8 cellular contexts compared by ENCODE assay signal in the genomic region with DNA sequence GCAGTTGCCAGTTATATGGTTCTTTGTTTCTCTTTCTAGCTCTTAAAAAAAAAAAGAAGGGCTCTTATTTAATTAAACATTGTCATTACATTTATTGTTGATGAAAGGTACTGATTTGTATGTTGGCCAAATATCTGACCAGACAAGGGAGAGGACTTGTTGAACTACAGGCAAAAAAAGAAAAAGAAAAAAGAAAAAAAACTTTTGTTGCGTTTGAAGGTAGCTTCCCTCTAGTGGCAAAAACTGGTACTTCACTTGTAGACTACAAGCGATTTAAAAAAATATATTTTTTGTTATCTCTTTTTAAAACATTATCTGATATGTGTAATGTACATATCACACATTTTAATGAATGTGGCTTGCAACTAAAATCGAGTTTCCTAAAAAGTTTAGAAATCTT.
DNase-seq lines count a peak whose midpoint lies in the region; ATAC-seq, FAIRE-seq and TF ChIP-seq lines count a peak whose summit lies in the region.

No MANE protein-coding gene starts in this region.

- H3K4ac ChIP-seq in H1 (replicated peaks; ENCODE audit: insufficient read length, low read depth, low read length): no peak overlapping the region

- H3K79me2 ChIP-seq in H1 (ENCODE audit: control insufficient read depth in 1 of 2, insufficient read depth in 2 of 2, low read length in 2 of 2) (no peaks in the 10 kb centered on the region), parathyroid adenoma (no peaks in the 10 kb centered on the region)

- H3K9me3 ChIP-seq in H1 (ENCODE audit: insufficient read depth in 2 of 2, low read depth in 1 of 2, low read length in 1 of 2) (no peaks in the 10 kb centered on the region), parathyroid adenoma (ENCODE audit: control insufficient read depth, low read length) (no peaks in the 10 kb centered on the region)

- CTCF ChIA-PET in H1 (lab: Charles Lee; ENCODE audit: partially characterized antibody): interaction anchor here (0.5 to 3.3 kb wide), 55 partner anchors 9 to 1607 kb away, joined by 3 to 27 read pairs (median 4); no protein-coding TSS in a partner anchor

- POLR2A ChIA-PET in H1 (lab: Charles Lee; ENCODE audit: partially characterized antibody): interaction anchor here (0.7 kb wide), 1 partner anchor 270 kb away, joined by 3 read pairs; no protein-coding TSS in a partner anchor

- H3K56ac ChIP-seq in H1 (replicated peaks; ENCODE audit: insufficient read length, low read depth, low read length): no peak overlapping the region

- peaks cover 9% of the 10 kb centered on the region for H3K9me3 Mint-ChIP-seq in activated T-cell treated with anti-CD3 and anti-CD28 coated beads, Interleukin-2, amount 50 U/mL, for 24 hours

- peaks cover 0 to 5% (median 0%) of the 10 kb centered on the region in 4 experiments; a peak in 1 of 7 replicates for H3K4me1 ChIP-seq in H1 (replicated peaks in 1 of 4; ENCODE audit: control insufficient read depth in 3 of 4, insufficient read depth in 4 of 4, low read length in 3 of 4)
- no peaks in the 10 kb centered on the region for H3K4me1 ChIP-seq in parathyroid adenoma

- no peak overlapping the region for H2BK20ac ChIP-seq in H1 (ENCODE audit: low read length)

- no peak for TF ChIP-seq EP300 in H1 (IDR thresholded peaks at IDR 0.05; ENCODE audit: borderline replicate concordance in 1 of 2, low read depth in 2 of 2, low read length in 2 of 2)

- no peak overlapping the region for H3K4me2 ChIP-seq in H1 (ENCODE audit: insufficient read depth in 1 of 2, low read depth in 2 of 2, low read length in 2 of 2)
- H3K4me2 ChIP-seq in parathyroid adenoma (ENCODE audit: low read length): peak overlapping the region; percentile 58

- ATAC-seq in HG03175 (IDR thresholded peaks at IDR 0.05; ENCODE audit: unreplicated experiment): no peak

- no peak for FAIRE-seq in H1 (lab: Jason Lieb, UNC)

- TF ChIP-seq RAD21 in H1 (IDR thresholded peaks at IDR 0.05 in 1 of 2, conservative IDR thresholded peaks at IDR 0.05 in 1 of 2; ENCODE audit: low read depth in 2 of 2, low read length in 2 of 2): peak in 1 of 2 experiments; percentile 39

- H3K4me3 ChIP-seq in GM12865 (ENCODE audit: low read depth, low read length) (no peak overlapping the region), H1 (ENCODE audit: extremely low read depth in 1 of 4, insufficient read depth in 2 of 4, low read depth in 3 of 4, low read length in 4 of 4) (no peak overlapping the region), parathyroid adenoma (ENCODE audit: low read depth, low read length) (peak overlapping the region; percentile 31)

- no peak overlapping the region for H3K23ac ChIP-seq in H1 (ENCODE audit: insufficient read length)

- no peak overlapping the region for H4K5ac ChIP-seq in H1 (ENCODE audit: insufficient read length, low read depth, low read length)

- H3K27me3 Mint-ChIP-seq in activated T-cell treated with anti-CD3 and anti-CD28 coated beads, Interleukin-2, amount 50 U/mL, for 24 hours: no peaks in the 10 kb centered on the region

- no peak overlapping the region for H2AFZ ChIP-seq in H1 (ENCODE audit: low read length)
- no peak overlapping the region for H2AFZ ChIP-seq in parathyroid adenoma

- no peak overlapping the region for H2BK120ac ChIP-seq in H1 (replicated peaks; ENCODE audit: low read depth, low read length)

- H2AK5ac ChIP-seq in H1 (ENCODE audit: low read depth, low read length): no peak overlapping the region

- H3K4me3 Mint-ChIP-seq in activated T-cell treated with anti-CD3 and anti-CD28 coated beads, Interleukin-2, amount 50 U/mL, for 24 hours: no peak overlapping the region

- 8% methylated on average over 3 of the region's 3 CpGs; no CpG with 5 or more reads in 1 of the 2 experiments for WGBS in H1 (ENCODE audit: extremely low coverage in 1 of 2, insufficient coverage in 1 of 2, insufficient read length in 1 of 2, insufficient replicate concordance in 2 of 2, low coverage in 1 of 2, low lambda C conversion rate in 2 of 2, missing lambda C conversion rate in 1 of 2), 2 experiments

- TF ChIP-seq POLR2A in H1 (IDR thresholded peaks at IDR 0.05; ENCODE audit: control extremely low read depth in 1 of 2, low read depth in 2 of 2, low read length in 2 of 2): no peak

- H2BK5ac ChIP-seq in H1 (ENCODE audit: low read depth, low read length): no peak overlapping the region

- H3K36me3 ChIP-seq in H1 (ENCODE audit: control insufficient read depth in 2 of 4, insufficient read depth in 4 of 4, low read length in 3 of 4) (no peaks in the 10 kb centered on the region), parathyroid adenoma (ENCODE audit: control insufficient read depth, insufficient read depth, low read length) (no peaks in the 10 kb centered on the region)

- no peak overlapping the region for H2BK12ac ChIP-seq in H1 (ENCODE audit: low read depth, low read length)

- H3K36me3 Mint-ChIP-seq in activated T-cell treated with anti-CD3 and anti-CD28 coated beads, Interleukin-2, amount 50 U/mL, for 24 hours (ENCODE audit: low read depth): no peaks in the 10 kb centered on the region

- H3K27me3 ChIP-seq in H1 (replicated peaks in 1 of 4; ENCODE audit: control insufficient read depth in 3 of 4, extremely low read depth in 1 of 4, insufficient read depth in 3 of 4, low read length in 3 of 4): no peaks in the 10 kb centered on the region
- H3K27me3 ChIP-seq in parathyroid adenoma (ENCODE audit: control insufficient read depth, insufficient read depth, low read length): no peaks in the 10 kb centered on the region

- no peak overlapping the region for H2BK15ac ChIP-seq in H1 (ENCODE audit: low read length)

- TF ChIP-seq CTCF in GM12865 (IDR thresholded peaks at IDR 0.05; ENCODE audit: insufficient read depth, low read depth, low read length, missing control alignments) (peak; percentile 57), H1 (IDR thresholded peaks at IDR 0.05; ENCODE audit: control extremely low read depth in 1 of 3, insufficient read depth in 1 of 3, low read depth in 1 of 3, low read length in 3 of 3) (peak in 2 of 3 experiments; percentile 35 to 39; a peak in 2 of 4 replicates), parathyroid adenoma (IDR thresholded peaks at IDR 0.05) (peak; percentile 48)

- H3K27ac ChIP-seq in H1 (ENCODE audit: low read depth, low read length) (no peak overlapping the region), parathyroid adenoma (no peak overlapping the region)

- no peaks in the 10 kb centered on the region for H3K4me1 Mint-ChIP-seq in activated T-cell treated with anti-CD3 and anti-CD28 coated beads, Interleukin-2, amount 50 U/mL, for 24 hours (ENCODE audit: low read depth)

- no peaks in the 10 kb centered on the region; the same call in 1 of the 2 replicates for H3K23me2 ChIP-seq in H1 (ENCODE audit: low read depth, low read length)

- H4K20me1 ChIP-seq in H1 (replicated peaks in 1 of 2; ENCODE audit: control insufficient read depth in 1 of 2, insufficient read depth in 2 of 2, low read length in 2 of 2): no peaks in the 10 kb centered on the region

- peak; percentile 50 for DNase-seq in GM12865 (ENCODE audit: low read depth)
- peak; percentile 70 for DNase-seq in NCI-H2227 (lab: John Stamatoyannopoulos, UW; ENCODE audit: unreplicated experiment)
- no peak for DNase-seq in H1 (ENCODE audit: low read depth in 1 of 2, low spot score in 2 of 2)
- no peak for DNase-seq in activated T-cell treated with anti-CD3 and anti-CD28 coated beads, Interleukin-2, amount 50 U/mL, for 24 hours
- DNase-seq in activated CD8-positive, alpha-beta memory T cell treated with anti-CD3 and anti-CD28 coated beads, Interleukin-2, amount 50 U/mL, for 4 hours: no peak
- DNase-seq in activated gamma-delta T cell treated with Interleukin-2 at 50 U/mL for 16 hours: no peak

- H4K8ac ChIP-seq in H1 (ENCODE audit: extremely low read depth, insufficient read depth, low read length): no peak overlapping the region

- H3K27ac Mint-ChIP-seq in activated T-cell treated with anti-CD3 and anti-CD28 coated beads, Interleukin-2, amount 50 U/mL, for 24 hours: no peak overlapping the region

- H3K9ac ChIP-seq in H1 (replicated peaks in 1 of 4; ENCODE audit: extremely low read depth in 1 of 4, low read depth in 3 of 4, low read length in 3 of 4) (no peak overlapping the region), parathyroid adenoma (no peak overlapping the region)

- H3K79me1 ChIP-seq in H1 (ENCODE audit: low read depth, low read length): no peaks in the 10 kb centered on the region

- no peak overlapping the region for H3K18ac ChIP-seq in H1 (ENCODE audit: extremely low read depth, low read length)

- H3K14ac ChIP-seq in H1 (ENCODE audit: insufficient read length): no peak overlapping the region

- H4K91ac ChIP-seq in H1 (replicated peaks; ENCODE audit: insufficient read length, low read length): no peak overlapping the region

TF ChIP-seq in H1, 55 proteins besides CTCF, POLR2A, EP300 and RAD21 (continues in another document):
- TF ChIP-seq SIX5 (IDR thresholded peaks at IDR 0.05; ENCODE audit: low read depth, low read length): no peak
- TF ChIP-seq GTF2F1 (IDR thresholded peaks at IDR 0.05; ENCODE audit: borderline replicate concordance, low read depth, low read length): no peak

Comparison
In these comparisons a context has a peak if more than half of its experiments do, and no peak if none do; other contexts are left out.
1. DNase-seq: peak in GM12865 (single experiment) and NCI-H2227 (single experiment); none in H1 (0 of 2), activated T-cell treated with anti-CD3 and anti-CD28 coated beads, Interleukin-2, amount 50 U/mL, for 24 hours (single experiment), activated CD8-positive, alpha-beta memory T cell treated with anti-CD3 and anti-CD28 coated beads, Interleukin-2, amount 50 U/mL, for 4 hours (single experiment) and activated gamma-delta T cell treated with Interleukin-2 at 50 U/mL for 16 hours (single experiment).
2. Peak in every context shown above with its lines, with median percentiles within 50 percentile points of each other: CTCF ChIP-seq.